Comparison of ENCODE assay signal across 30 cellular contexts in genomic region chr5:116524505-116524904, GRCh38. TPM values are rescaled to one million over a fixed set of nuclear protein-coding genes. Genes with fewer than 3 reads are reported as not detected.
"Had no signal": no experiment of that assay in that cellular context is flagged by ENCODE, and none has a peak within 500 bp of the region (broad histone marks: within the 10 kb centered on the region; RNA-seq: fewer than 3 reads in every experiment).

No MANE protein-coding gene starts in this region.

- H3K4me1 ChIP-seq: breast epithelium, parathyroid adenoma, tibial artery had no signal

- H3K36me3 ChIP-seq: breast epithelium, esophagus squamous epithelium, left ventricle myocardium inferior, tibial artery had no signal

- H3K4me3 Mint-ChIP-seq: naive B cell; neural crest cell; stimulated activated memory B cell treated with anti-CD40 and anti-IgM and Interleukin-4, amounts not matched to agents 10 μg/mL and 1 μg/mL and 100 μg/mL, for 72 hours; stimulated activated naive CD8-positive, alpha-beta T cell treated with anti-CD3 and anti-CD28 coated beads, Interleukin-15, amount 100 ng/mL, for 72 hours had no signal

- H3K27me3 Mint-ChIP-seq: naive B cell; stimulated activated memory B cell treated with anti-CD40 and anti-IgM and Interleukin-4, amounts not matched to agents 10 μg/mL and 1 μg/mL and 100 μg/mL, for 72 hours; stimulated activated naive CD8-positive, alpha-beta T cell treated with anti-CD3 and anti-CD28 coated beads, Interleukin-15, amount 100 ng/mL, for 72 hours had no signal

- H3K4me1 Mint-ChIP-seq: naive B cell; stimulated activated memory B cell treated with anti-CD40 and anti-IgM and Interleukin-4, amounts not matched to agents 10 μg/mL and 1 μg/mL and 100 μg/mL, for 72 hours; stimulated activated naive CD8-positive, alpha-beta T cell treated with anti-CD3 and anti-CD28 coated beads, Interleukin-15, amount 100 ng/mL, for 72 hours had no signal

- DNase-seq: activated CD4-positive, alpha-beta T cell treated with anti-CD3 and anti-CD28 coated beads for 48 hours; activated CD4-positive, alpha-beta T cell treated with anti-CD3 and anti-CD28 coated beads, Interleukin-2, amount 50 U/mL, for 48 hours; activated CD8-positive, alpha-beta memory T cell treated with anti-CD3 and anti-CD28 coated beads, Interleukin-2, amount 50 U/mL, for 4 hours; activated gamma-delta T cell treated with Interleukin-2 at 50 U/mL for 16 hours; activated naive CD4-positive, alpha-beta T cell treated with anti-CD3 and anti-CD28 coated beads, Interleukin-2, amount 50 U/mL, for 16 hours; activated T-cell treated with anti-CD3 and anti-CD28 coated beads, Interleukin-2, amount 50 U/mL, for 1 hour; amygdala; central memory CD4-positive, alpha-beta T cell; effector CD8-positive, alpha-beta T cell; esophagus squamous epithelium; foreskin melanocyte; left ventricle myocardium inferior; mesendoderm; mucosa of descending colon; naive B cell; nucleus accumbens; stimulated activated CD4-positive, alpha-beta T cell treated with anti-CD3 and anti-CD28 coated beads, Interleukin-4, amount 100 ng/mL, for 4 hours; stimulated activated CD8-positive, alpha-beta memory T cell treated with anti-CD3 and anti-CD28 coated beads, Interleukin-4, amount 100 ng/mL, for 48 hours; stimulated activated naive CD8-positive, alpha-beta T cell treated with anti-CD3 and anti-CD28 coated beads, Interleukin-15, amount 100 ng/mL, for 72 hours; substantia nigra; tibial artery had no signal

- H3K9me3 Mint-ChIP-seq: naive B cell; stimulated activated memory B cell treated with anti-CD40 and anti-IgM and Interleukin-4, amounts not matched to agents 10 μg/mL and 1 μg/mL and 100 μg/mL, for 72 hours; stimulated activated naive CD8-positive, alpha-beta T cell treated with anti-CD3 and anti-CD28 coated beads, Interleukin-15, amount 100 ng/mL, for 72 hours had no signal

- H3K79me2 ChIP-seq: parathyroid adenoma had no signal

- H3K27ac ChIP-seq: breast epithelium, epithelial cell of prostate, esophagus squamous epithelium, left ventricle myocardium inferior, parathyroid adenoma, tibial artery had no signal

- H3K27ac Mint-ChIP-seq: naive B cell; stimulated activated memory B cell treated with anti-CD40 and anti-IgM and Interleukin-4, amounts not matched to agents 10 μg/mL and 1 μg/mL and 100 μg/mL, for 72 hours; stimulated activated naive CD8-positive, alpha-beta T cell treated with anti-CD3 and anti-CD28 coated beads, Interleukin-15, amount 100 ng/mL, for 72 hours had no signal

- ATAC-seq: activated CD4-positive, CD25-positive, alpha-beta regulatory T cell treated with anti-CD3 and anti-CD28 coated beads, Interleukin-2, amount 50 U/mL, for 24 hours; sciatic nerve; stimulated activated memory B cell treated with anti-CD40 and anti-IgM and Interleukin-4, amounts not matched to agents 10 μg/mL and 1 μg/mL and 100 μg/mL, for 72 hours; stimulated activated naive CD8-positive, alpha-beta T cell treated with anti-CD3 and anti-CD28 coated beads, Interleukin-15, amount 100 ng/mL, for 72 hours had no signal

- H3K4me3 ChIP-seq: breast epithelium, esophagus squamous epithelium, left ventricle myocardium inferior, lung, mucosa of descending colon, tibial artery had no signal

- H2AFZ ChIP-seq: parathyroid adenoma had no signal

- H3K27me3 ChIP-seq: breast epithelium, esophagus squamous epithelium, tibial artery had no signal

- H3K36me3 Mint-ChIP-seq: naive B cell had no signal

- H3K9me3 ChIP-seq: breast epithelium, esophagus squamous epithelium, left ventricle myocardium inferior, mucosa of descending colon, tibial artery had no signal

RNA-seq across cellular contexts. Expression of gene SEMA6A, which starts 50.1 kb away (rescaled TPM):
- total RNA-seq: activated CD8-positive, alpha-beta memory T cell treated with anti-CD3 and anti-CD28 coated beads for 36 hours had no signal
